Comparison of ENCODE assay signal across 24 cellular contexts in genomic region chr9:8766096-8766495, GRCh38.
DNase-seq lines count a peak whose midpoint lies in the region; ATAC-seq, FAIRE-seq and TF ChIP-seq lines count a peak whose summit lies in the region.
"Had no signal": no experiment of that assay in that cellular context is flagged by ENCODE, and none has a peak within 500 bp of the region (broad histone marks: within the 10 kb centered on the region; RNA-seq: fewer than 3 reads in every experiment).

No MANE protein-coding gene starts in this region.

- no peak for TF ChIP-seq POLR2A in H54 (IDR thresholded peaks at IDR 0.05; ENCODE audit: low read depth, low read length)

- H3K36me3 ChIP-seq in bronchial epithelial cell (ENCODE audit: control insufficient read depth, insufficient read depth, low read length) = no peaks in the 10 kb centered on the region

- TF ChIP-seq CTCF in bronchial epithelial cell (IDR thresholded peaks at IDR 0.05; ENCODE audit: insufficient read depth, low read length, severe bottlenecking) = no peak

- no peak for ATAC-seq in GM18502 (IDR thresholded peaks at IDR 0.05; ENCODE audit: poor library complexity, unreplicated experiment)
- no peak for ATAC-seq in HG02763 (IDR thresholded peaks at IDR 0.05; ENCODE audit: unreplicated experiment)
- no peak for ATAC-seq in HG03095 (IDR thresholded peaks at IDR 0.05; ENCODE audit: unreplicated experiment)
- ATAC-seq: A549, HCT116 had no signal

- FAIRE-seq in H54 (lab: Jason Lieb, UNC) = peak; percentile 41
- FAIRE-seq in bronchial epithelial cell (lab: Jason Lieb, UNC) = no peak
- FAIRE-seq: A549, G401.6, GM12892, GM19239, H1 had no signal

- H3K27me3 ChIP-seq in bronchial epithelial cell (ENCODE audit: control insufficient read depth, insufficient read depth, low read length) = no peaks in the 10 kb centered on the region

- no peak overlapping the region for H3K4me3 ChIP-seq in bronchial epithelial cell (ENCODE audit: low read depth, low read length)
- H3K4me3 ChIP-seq: A549, GM23248 had no signal

- DNase-seq in H54 (ENCODE audit: insufficient read length, low spot score) (no peak), HT1080 (ENCODE audit: low read depth) (peak; percentile 73), bronchial epithelial cell (ENCODE audit: low read depth) (peak; percentile 23), NCI-H2029 (lab: John Stamatoyannopoulos, UW) (no peak)
- DNase-seq: 8988T; ACHN; C1 segment of cervical spinal cord; Calu3; CD4-positive, alpha-beta memory T cell; COR-L47; DMS53; DMS79 treated with DMSO at 0.1 percent for 48 hours; GM23248; H9; HFFc6 had no signal

Comparison
In these comparisons a context has a peak if more than half of its experiments do, and no peak if none do; other contexts are left out.
1. DNase-seq: peak in HT1080 (single experiment) and bronchial epithelial cell (single experiment); none in H54 (single experiment) and NCI-H2029 (single experiment).